In the genomic region with DNA sequence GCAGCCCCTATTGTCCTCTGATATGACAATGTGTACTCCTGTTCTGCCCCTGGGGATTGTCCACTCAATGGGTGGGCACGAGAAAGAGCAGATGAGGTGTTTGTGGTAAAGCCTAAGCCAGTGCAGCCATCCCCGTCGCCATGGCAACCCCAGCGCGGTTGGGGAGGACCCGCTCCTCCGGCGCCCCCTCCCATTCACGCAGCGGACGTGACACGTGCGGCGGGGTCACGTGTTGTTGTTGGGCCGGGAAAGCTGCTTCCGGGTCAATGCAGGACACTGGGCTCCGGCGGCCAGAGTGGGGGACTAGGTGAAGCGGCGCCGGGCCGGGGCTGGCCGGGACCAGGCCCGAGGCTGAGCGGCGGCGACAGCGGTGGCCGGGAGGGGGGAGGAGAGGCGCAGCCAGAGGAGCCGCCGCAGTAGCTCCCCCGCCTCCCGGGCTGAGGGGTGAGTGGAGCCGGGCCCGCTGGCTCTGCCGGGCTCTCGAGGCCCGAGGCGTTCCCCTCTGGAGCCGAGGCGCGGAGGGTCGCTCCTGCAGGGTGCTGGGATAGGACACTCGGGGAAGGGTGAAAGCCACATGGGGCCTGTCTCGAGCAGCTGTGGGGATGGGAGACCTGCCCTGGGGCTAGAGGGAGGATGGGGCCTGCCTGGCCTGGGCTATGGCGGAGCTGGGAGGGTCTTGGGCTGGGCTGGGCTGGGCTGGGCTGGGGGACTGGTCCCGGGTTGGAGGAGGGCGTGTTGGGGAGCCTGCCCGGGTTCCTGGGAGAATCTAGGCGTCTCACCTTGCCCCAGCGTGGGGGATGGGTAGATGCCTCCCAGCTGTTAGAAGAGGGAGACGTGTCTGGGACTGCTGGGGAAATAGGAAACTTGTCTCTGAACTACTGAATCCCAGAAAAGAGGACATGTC, we compare ENCODE assay signal across 8 cellular contexts. TPM values are rescaled to one million over a fixed set of nuclear protein-coding genes. Genes with fewer than 3 reads are reported as not detected.
DNase-seq lines count a peak whose midpoint lies in the region; ATAC-seq and TF ChIP-seq lines count a peak whose summit lies in the region.

A gene with protein sequence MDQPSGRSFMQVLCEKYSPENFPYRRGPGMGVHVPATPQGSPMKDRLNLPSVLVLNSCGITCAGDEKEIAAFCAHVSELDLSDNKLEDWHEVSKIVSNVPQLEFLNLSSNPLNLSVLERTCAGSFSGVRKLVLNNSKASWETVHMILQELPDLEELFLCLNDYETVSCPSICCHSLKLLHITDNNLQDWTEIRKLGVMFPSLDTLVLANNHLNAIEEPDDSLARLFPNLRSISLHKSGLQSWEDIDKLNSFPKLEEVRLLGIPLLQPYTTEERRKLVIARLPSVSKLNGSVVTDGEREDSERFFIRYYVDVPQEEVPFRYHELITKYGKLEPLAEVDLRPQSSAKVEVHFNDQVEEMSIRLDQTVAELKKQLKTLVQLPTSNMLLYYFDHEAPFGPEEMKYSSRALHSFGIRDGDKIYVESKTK (plus strand): TSS at position 255 of the 904 bp plus-strand sequence. CDS start 21,589 bp downstream, outside the sequence.

- peak within 1 kb of the TSS; percentile 91 for H3K9ac ChIP-seq in neural cell (ENCODE audit: low read length)

- no peaks in the 10 kb centered on the region for H3K9me2 ChIP-seq in neural cell (ENCODE audit: insufficient read depth, low read length)

- peaks cover 3% of the 10 kb centered on the region for H3K36me3 Mint-ChIP-seq in activated T-helper 2 cell treated with anti-CD3 and anti-CD28 coated beads, Interferon-gamma antibody, Interleukin-2, Interleukin-4, amounts not matched to agents 10 μg/mL and 5 μg/mL and 100 μg/mL, durations not matched to agents 14 hours and 24 hours and 36 hours (ENCODE audit: low read depth)

- WGBS in stomach, 5 donors = 1 to 2% (median 2%) methylated on average over 30 to 54 of the region's 54 CpGs

- peak; percentile 60 for TF ChIP-seq EP300 in neural cell (conservative IDR thresholded peaks at IDR 0.05; ENCODE audit: poor library complexity, severe bottlenecking)
- TF ChIP-seq EP300 in stomach (IDR thresholded peaks at IDR 0.05) = no peak

- intact Hi-C loops in activated T-helper 2 cell treated with anti-CD3 and anti-CD28 coated beads, Interferon-gamma antibody, Interleukin-2, Interleukin-4, amounts not matched to agents 10 μg/mL and 5 μg/mL and 100 μg/mL, durations not matched to agents 14 hours and 24 hours and 36 hours (cut with micrococcal nuclease) = no loop called here
- intact Hi-C loops in stomach (cut with DNase I; ENCODE audit: low total_unique reads) = no loop called here

- peak within 1 kb of the TSS; percentile 66 for H3K27ac ChIP-seq in neural cell (ENCODE audit: low read length)
- peak within 1 kb of the TSS; percentile 53 to 87 (median 73) for H3K27ac ChIP-seq in stomach

- TF ChIP-seq CTCF in fibroblast of the aortic adventitia (IDR thresholded peaks at IDR 0.05; ENCODE audit: insufficient read depth, low read length) (no peak), neural cell (IDR thresholded peaks at IDR 0.05; ENCODE audit: poor library complexity, severe bottlenecking) (no peak), stomach (IDR thresholded peaks at IDR 0.05) (no peak)

- H3K4me3 ChIP-seq in fibroblast of the aortic adventitia (ENCODE audit: low read depth, low read length) = peak within 1 kb of the TSS; percentile 97
- H3K4me3 ChIP-seq in neural cell (ENCODE audit: low read length) = peak within 1 kb of the TSS; percentile 93
- H3K4me3 ChIP-seq in stomach = peak within 1 kb of the TSS; percentile 77 to 98 (median 86)

- H3K4me1 Mint-ChIP-seq in activated T-helper 2 cell treated with anti-CD3 and anti-CD28 coated beads, Interferon-gamma antibody, Interleukin-2, Interleukin-4, amounts not matched to agents 10 μg/mL and 5 μg/mL and 100 μg/mL, durations not matched to agents 14 hours and 24 hours and 36 hours (ENCODE audit: low read depth) = peaks cover 15% of the 10 kb centered on the region

- peak within 1 kb of the TSS; percentile 92 for H2AFZ ChIP-seq in neural cell (ENCODE audit: low read depth, low read length)

- peaks cover 49% of the 10 kb centered on the region for H3K79me2 ChIP-seq in neural cell (replicated peaks; ENCODE audit: insufficient read depth, low read length)

- H3F3A ChIP-seq in neural cell (ENCODE audit: insufficient read depth, low read length, poor library complexity, severe bottlenecking) = no peaks in the 10 kb centered on the region

- DNase-seq in DMS79 (lab: John Stamatoyannopoulos, UW) (peak; percentile 90), KBM-7 (peak; percentile 87), RPMI8226 (peak; percentile 89), fibroblast of the aortic adventitia (ENCODE audit: low read depth) (peak; percentile 77), stomach (peak; percentile 77)
- DNase-seq in activated T-helper 2 cell treated with anti-CD3 and anti-CD28 coated beads, Interferon-gamma antibody, Interleukin-2, Interleukin-4, amounts not matched to agents 10 μg/mL and 5 μg/mL and 100 μg/mL, durations not matched to agents 14 hours and 24 hours and 36 hours (ENCODE audit: low spot score) = peak; percentile 78

- H3K27me3 ChIP-seq in neural cell (ENCODE audit: insufficient read depth, low read depth, low read length) = no peaks in the 10 kb centered on the region
- H3K27me3 ChIP-seq in stomach = no peaks in the 10 kb centered on the region

- H3K27ac Mint-ChIP-seq in activated T-helper 2 cell treated with anti-CD3 and anti-CD28 coated beads, Interferon-gamma antibody, Interleukin-2, Interleukin-4, amounts not matched to agents 10 μg/mL and 5 μg/mL and 100 μg/mL, durations not matched to agents 14 hours and 24 hours and 36 hours = peak within 1 kb of the TSS; percentile 62

- in situ Hi-C loops in KBM-7 (cut with MboI; ENCODE audit: low pct_unique_long_range_greater_than_20kb, low sequenced_read_pairs) = no loop called here

- H3K4me1 ChIP-seq in stomach = peaks cover 19 to 42% (median 24%) of the 10 kb centered on the region in 4 donors

- H3K36me3 ChIP-seq in neural cell (ENCODE audit: insufficient read depth, low read length) (no peaks in the 10 kb centered on the region), stomach (no peaks in the 10 kb centered on the region)

- ATAC-seq in GM21717 (IDR thresholded peaks at IDR 0.05; ENCODE audit: unreplicated experiment) = peak; percentile 94

- no peaks in the 10 kb centered on the region for H4K20me1 ChIP-seq in neural cell (ENCODE audit: insufficient read depth)

- peak within 1 kb of the TSS; percentile 91 for H3K4me2 ChIP-seq in neural cell (ENCODE audit: low read length)

- no peaks in the 10 kb centered on the region for H3K9me3 Mint-ChIP-seq in activated T-helper 2 cell treated with anti-CD3 and anti-CD28 coated beads, Interferon-gamma antibody, Interleukin-2, Interleukin-4, amounts not matched to agents 10 μg/mL and 5 μg/mL and 100 μg/mL, durations not matched to agents 14 hours and 24 hours and 36 hours

- no peak for TF ChIP-seq POLR2A in stomach (IDR thresholded peaks at IDR 0.05)

- H3K27me3 Mint-ChIP-seq in activated T-helper 2 cell treated with anti-CD3 and anti-CD28 coated beads, Interferon-gamma antibody, Interleukin-2, Interleukin-4, amounts not matched to agents 10 μg/mL and 5 μg/mL and 100 μg/mL, durations not matched to agents 14 hours and 24 hours and 36 hours (ENCODE audit: low read depth) = peaks cover 4% of the 10 kb centered on the region

- peak within 1 kb of the TSS; percentile 81 for H3K4me3 Mint-ChIP-seq in activated T-helper 2 cell treated with anti-CD3 and anti-CD28 coated beads, Interferon-gamma antibody, Interleukin-2, Interleukin-4, amounts not matched to agents 10 μg/mL and 5 μg/mL and 100 μg/mL, durations not matched to agents 14 hours and 24 hours and 36 hours (ENCODE audit: low read depth)

- TF ChIP-seq RAD21 in neural cell (conservative IDR thresholded peaks at IDR 0.05) = peak; percentile 34

- H3K9me3 ChIP-seq in neural cell (ENCODE audit: low read length) (no peaks in the 10 kb centered on the region), stomach (no peaks in the 10 kb centered on the region)

TF ChIP-seq in neural cell, 6 proteins besides CTCF, POLR2A, EP300 and RAD21 (continues in another document):
- TF ChIP-seq MXI1 (conservative IDR thresholded peaks at IDR 0.05; ENCODE audit: poor library complexity, severe bottlenecking) (peak; percentile 91), EZH2 (IDR thresholded peaks at IDR 0.05; ENCODE audit: borderline replicate concordance, insufficient read depth, low read length, poor library complexity, severe bottlenecking) (no peak), SMC3 (conservative IDR thresholded peaks at IDR 0.05; ENCODE audit: poor library complexity) (peak; percentile 47), POLR2AphosphoS5 (IDR thresholded peaks at IDR 0.05) (peak; percentile 85), TAF1 (IDR thresholded peaks at IDR 0.05; ENCODE audit: low read depth) (no peak)

RNA-seq across cellular contexts. Expression of the gene that starts here (rescaled TPM):
- 8.2 and 9.2 TPM in 2 replicates for total RNA-seq in activated T-helper 2 cell treated with anti-CD3 and anti-CD28 coated beads, Interferon-gamma antibody, Interleukin-2, Interleukin-4, amounts not matched to agents 10 μg/mL and 5 μg/mL and 100 μg/mL, durations not matched to agents 14 hours and 24 hours and 36 hours
- total RNA-seq in fibroblast of the aortic adventitia (ENCODE audit: low replicate concordance) (30.7 and 38.3 TPM in 2 replicates), stomach (10 to 100 TPM in 3 of 5 donors, 1 to 10 TPM in 2; 3.2 to 55.1 (median 10.3) TPM)
- polyA plus RNA-seq in neural cell (13.5 and 16.5 TPM in 2 replicates), stomach (1 to 10 TPM; 3.6 to 8.5 (median 7.6) TPM)
- polyA minus RNA-seq in neural cell = 72.1 and 83.5 TPM in 2 replicates

Comparison
In these comparisons a context has a peak if more than half of its experiments do, and no peak if none do; other contexts are left out.
1. Peak in every context shown above with its lines: DNase-seq, ATAC-seq, H3K4me3 ChIP-seq and H3K27ac ChIP-seq.